In the genomic region with DNA sequence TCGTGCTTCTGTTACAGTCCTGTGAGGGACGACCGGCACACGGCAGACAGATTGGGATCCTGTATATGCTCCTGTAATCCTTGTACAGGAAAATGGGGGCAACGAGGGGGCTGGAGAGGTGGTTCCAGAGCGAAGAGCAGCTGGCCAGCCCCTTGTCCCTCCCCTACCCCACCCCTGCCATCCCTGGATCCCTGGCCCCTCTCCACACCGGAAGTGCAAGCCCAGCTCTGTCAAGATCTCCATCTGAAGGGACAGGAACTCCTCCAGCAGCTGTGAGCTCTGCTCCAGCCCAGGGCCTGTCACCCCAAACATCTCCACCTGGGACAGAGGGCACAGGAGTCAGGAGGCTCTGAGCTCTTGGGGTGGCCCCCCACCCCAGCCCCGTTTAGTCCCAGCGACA, we compare ENCODE assay signal across 19 cellular contexts. TPM values are rescaled to one million over a fixed set of nuclear protein-coding genes. Genes with fewer than 3 reads are reported as not detected.
"Had no signal": no experiment of that assay in that cellular context is flagged by ENCODE, and none has a peak within 500 bp of the region (broad histone marks: within the 10 kb centered on the region; RNA-seq: fewer than 3 reads in every experiment).

No MANE protein-coding gene starts in this region.

- H3K4me3 ChIP-seq: left ventricle myocardium inferior, ovary, prostate gland, thyroid gland had no signal

- H3K9me3 ChIP-seq: left ventricle myocardium inferior, ovary, prostate gland, thyroid gland had no signal

- DNase-seq: activated CD4-positive, alpha-beta T cell treated with anti-CD3 and anti-CD28 coated beads for 48 hours; activated CD8-positive, alpha-beta T cell treated with anti-CD3 and anti-CD28 coated beads, Interleukin-2, amount 10 ng/mL, durations not matched to agents 7 days and 5 days; activated gamma-delta T cell; activated naive CD4-positive, alpha-beta T cell treated with anti-CD3 and anti-CD28 coated beads, Interleukin-2, amount 50 U/mL, for 16 hours; activated naive CD8-positive, alpha-beta T cell treated with anti-CD3 and anti-CD28 coated beads, Interleukin-2, amount 50 U/mL, for 24 hours; effector CD4-positive, alpha-beta T cell; left ventricle myocardium inferior; naive thymus-derived CD4-positive, alpha-beta T cell; stimulated activated CD4-positive, alpha-beta T cell treated with anti-CD3 and anti-CD28 coated beads, Interleukin-12 subunit alpha, Interleukin-12 subunit beta, amount 100 ng/mL, for 4 hours; stimulated activated CD4-positive, alpha-beta T cell treated with anti-CD3 and anti-CD28 coated beads, Interleukin-4, amount 100 ng/mL, for 4 hours; substantia nigra; T-helper 17 cell; thyroid gland had no signal

- H3K4me1 ChIP-seq: left ventricle myocardium inferior, prostate gland, thyroid gland had no signal

- H3K27me3 ChIP-seq: ovary, thyroid gland had no signal

- FAIRE-seq: kidney had no signal

- H3K36me3 ChIP-seq: ovary, prostate gland had no signal

- ATAC-seq: activated naive CD8-positive, alpha-beta T cell treated with anti-CD3 and anti-CD28 coated beads, Interleukin-2, amount 50 U/mL, for 24 hours; naive thymus-derived CD4-positive, alpha-beta T cell; T-helper 17 cell had no signal

- H3K27ac ChIP-seq: left ventricle myocardium inferior, ovary, prostate gland, thyroid gland had no signal

RNA-seq across cellular contexts. Expression of a gene that starts 5.5 kb away (rescaled TPM):
- total RNA-seq: fibroblast of lung, glomerular endothelial cell, left ventricle myocardium inferior, lung microvascular endothelial cell had no signal
- polyA plus RNA-seq: naive thymus-derived CD4-positive, alpha-beta T cell had no signal
